ENCODE assay signal across 8 cellular contexts in the genomic region with DNA sequence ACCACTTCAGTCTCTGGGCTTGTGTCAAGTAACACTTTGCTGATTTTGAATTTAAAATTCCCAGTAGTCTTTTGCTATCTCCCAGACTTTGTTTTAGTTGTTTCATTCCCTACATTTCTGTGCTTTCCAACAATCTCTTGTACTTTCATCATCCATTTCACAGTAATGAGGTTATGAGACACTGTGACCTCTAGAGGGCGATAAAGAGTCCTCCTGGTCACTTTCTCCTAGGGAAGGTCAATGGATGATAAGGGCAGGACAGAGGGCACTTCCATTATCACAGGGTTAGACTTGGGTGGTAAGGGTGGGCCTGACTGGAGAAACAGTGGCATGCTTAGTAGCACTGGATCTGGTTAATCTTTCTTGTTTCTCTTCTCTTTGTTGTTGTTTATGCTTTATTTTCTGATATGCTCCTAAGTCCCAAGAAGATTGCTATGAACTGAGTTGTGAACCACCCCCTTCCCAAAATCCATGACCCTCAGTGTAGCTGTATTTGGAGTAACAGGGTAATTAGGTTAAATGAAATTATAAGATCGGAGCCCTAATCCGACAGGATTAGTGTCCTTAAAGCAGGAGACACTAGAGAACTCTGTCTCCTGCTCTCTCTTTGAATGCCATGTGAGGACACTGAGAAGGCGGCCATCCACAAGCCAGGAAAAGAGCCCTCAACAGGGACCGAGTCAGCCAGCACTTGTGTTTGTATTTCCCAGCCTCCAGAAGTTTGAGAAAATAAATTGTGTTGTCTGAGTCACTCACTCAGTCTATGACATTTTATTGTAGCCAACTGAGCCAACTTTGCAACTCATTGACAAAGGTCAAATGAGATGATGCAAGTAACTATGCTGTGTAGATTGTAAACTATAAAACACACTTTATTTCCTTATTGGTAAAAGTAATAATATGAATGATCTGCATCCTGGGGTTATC.
DNase-seq lines count a peak whose midpoint lies in the region; ATAC-seq and TF ChIP-seq lines count a peak whose summit lies in the region.

No MANE protein-coding gene starts in this region.

- WGBS in body of pancreas, 2 donors, result 54 to 55% methylated on average over 5 of the region's 5 CpGs

- no peaks in the 10 kb centered on the region for H4K20me1 ChIP-seq in GM23338 (replicated peaks; ENCODE audit: insufficient read depth)

- H3K36me3 ChIP-seq in GM23338 (ENCODE audit: insufficient read depth) (no peaks in the 10 kb centered on the region), body of pancreas (replicated peaks in 1 of 2; ENCODE audit: insufficient read depth in 1 of 2, low read depth in 2 of 2) (no peaks in the 10 kb centered on the region), lower lobe of right lung (no peaks in the 10 kb centered on the region), uterus (no peaks in the 10 kb centered on the region)

- no peaks in the 10 kb centered on the region for H3F3A ChIP-seq in GM23338 (replicated peaks; ENCODE audit: low read depth)

- H3K27ac ChIP-seq in GM23338 (ENCODE audit: low read depth) (no peak overlapping the region), body of pancreas (no peak overlapping the region), lower lobe of right lung (no peak overlapping the region), uterus (no peak overlapping the region)

- no peak overlapping the region for H3K4me2 ChIP-seq in GM23338

- no peaks in the 10 kb centered on the region for H3K79me2 ChIP-seq in GM23338 (replicated peaks; ENCODE audit: insufficient read depth)

- H3K27ac Mint-ChIP-seq in GM23338, result peak overlapping the region; percentile 60

- TF ChIP-seq POLR2A in body of pancreas (IDR thresholded peaks at IDR 0.05) (no peak), uterus (IDR thresholded peaks at IDR 0.05) (no peak)

- intact Hi-C loops in body of pancreas (cut with DNase I) (no loop called here), lower lobe of right lung (cut with DNase I) (no loop called here), uterus (cut with DNase I; ENCODE audit: low total_unique reads) (no loop called here)

- H3K9me2 ChIP-seq in GM23338 (ENCODE audit: insufficient read depth), result no peaks in the 10 kb centered on the region

- H2AFZ ChIP-seq in GM23338, result peak overlapping the region; percentile 38

- peaks cover 3% of the 10 kb centered on the region; the same call in 2 of the 3 replicates for H3K4me1 Mint-ChIP-seq in GM23338

- no peaks in the 10 kb centered on the region for H3K9me3 ChIP-seq in body of pancreas
- no peaks in the 10 kb centered on the region for H3K9me3 ChIP-seq in lower lobe of right lung
- H3K9me3 ChIP-seq in uterus, result no peaks in the 10 kb centered on the region

- no peaks in the 10 kb centered on the region for H3K36me3 Mint-ChIP-seq in GM23338 (ENCODE audit: low read depth)

- H3K4me1 ChIP-seq in GM23338 (ENCODE audit: insufficient read depth) (no peaks in the 10 kb centered on the region), body of pancreas (no peaks in the 10 kb centered on the region), lower lobe of right lung (no peaks in the 10 kb centered on the region), uterus (no peaks in the 10 kb centered on the region)

- H3K4me3 ChIP-seq in GM23338, result no peak overlapping the region
- no peak overlapping the region for H3K4me3 ChIP-seq in body of pancreas
- H3K4me3 ChIP-seq in lower lobe of right lung, result no peak overlapping the region
- H3K4me3 ChIP-seq in uterus, result no peak overlapping the region

- H3K9me3 Mint-ChIP-seq in GM23338, result no peaks in the 10 kb centered on the region

- peak; percentile 81 to 91 for TF ChIP-seq CTCF in GM23338 (conservative IDR thresholded peaks at IDR 0.05; ENCODE audit: low read depth in 2 of 2)
- peak; percentile 50 to 62 (median 56) for TF ChIP-seq CTCF in body of pancreas (IDR thresholded peaks at IDR 0.05)
- TF ChIP-seq CTCF in lower lobe of right lung (IDR thresholded peaks at IDR 0.05), result peak; percentile 56
- TF ChIP-seq CTCF in uterus (IDR thresholded peaks at IDR 0.05), result no peak

- no peak overlapping the region for H3K4me3 Mint-ChIP-seq in GM23338

- H3K27me3 Mint-ChIP-seq in GM23338 (ENCODE audit: insufficient read depth, low read depth, poor library complexity), result no peaks in the 10 kb centered on the region

- ATAC-seq in GM23338, result peak; percentile 76
- peak; percentile 52 for ATAC-seq in body of pancreas
- peak; percentile 53 to 63 for ATAC-seq in lower lobe of right lung

- H3K27me3 ChIP-seq in GM23338 (ENCODE audit: insufficient read depth) (no peaks in the 10 kb centered on the region), body of pancreas (no peaks in the 10 kb centered on the region), lower lobe of right lung (ENCODE audit: low read depth) (no peaks in the 10 kb centered on the region), uterus (no peaks in the 10 kb centered on the region)

- DNase-seq in NCI-H2171 treated with DMSO at 0.1 percent for 48 hours (lab: John Stamatoyannopoulos, UW) (peak; percentile 48), NCI-H2171 (lab: John Stamatoyannopoulos, UW) (no peak), GM23338 (ENCODE audit: low spot score) (peak; percentile 81), NCI-H1092 treated with DMSO at 0.1 percent for 48 hours (lab: John Stamatoyannopoulos, UW) (peak; percentile 4), body of pancreas (peak in 3 of 4 donors; percentile 7 to 16 (median 12)), lower lobe of right lung (no peak), uterus (no peak), ecto neural progenitor cell (ENCODE audit: low spot score) (no peak)

TF ChIP-seq in GM23338, 12 proteins besides CTCF, POLR2A, EP300 and RAD21:
- TF ChIP-seq, protein P1, sequence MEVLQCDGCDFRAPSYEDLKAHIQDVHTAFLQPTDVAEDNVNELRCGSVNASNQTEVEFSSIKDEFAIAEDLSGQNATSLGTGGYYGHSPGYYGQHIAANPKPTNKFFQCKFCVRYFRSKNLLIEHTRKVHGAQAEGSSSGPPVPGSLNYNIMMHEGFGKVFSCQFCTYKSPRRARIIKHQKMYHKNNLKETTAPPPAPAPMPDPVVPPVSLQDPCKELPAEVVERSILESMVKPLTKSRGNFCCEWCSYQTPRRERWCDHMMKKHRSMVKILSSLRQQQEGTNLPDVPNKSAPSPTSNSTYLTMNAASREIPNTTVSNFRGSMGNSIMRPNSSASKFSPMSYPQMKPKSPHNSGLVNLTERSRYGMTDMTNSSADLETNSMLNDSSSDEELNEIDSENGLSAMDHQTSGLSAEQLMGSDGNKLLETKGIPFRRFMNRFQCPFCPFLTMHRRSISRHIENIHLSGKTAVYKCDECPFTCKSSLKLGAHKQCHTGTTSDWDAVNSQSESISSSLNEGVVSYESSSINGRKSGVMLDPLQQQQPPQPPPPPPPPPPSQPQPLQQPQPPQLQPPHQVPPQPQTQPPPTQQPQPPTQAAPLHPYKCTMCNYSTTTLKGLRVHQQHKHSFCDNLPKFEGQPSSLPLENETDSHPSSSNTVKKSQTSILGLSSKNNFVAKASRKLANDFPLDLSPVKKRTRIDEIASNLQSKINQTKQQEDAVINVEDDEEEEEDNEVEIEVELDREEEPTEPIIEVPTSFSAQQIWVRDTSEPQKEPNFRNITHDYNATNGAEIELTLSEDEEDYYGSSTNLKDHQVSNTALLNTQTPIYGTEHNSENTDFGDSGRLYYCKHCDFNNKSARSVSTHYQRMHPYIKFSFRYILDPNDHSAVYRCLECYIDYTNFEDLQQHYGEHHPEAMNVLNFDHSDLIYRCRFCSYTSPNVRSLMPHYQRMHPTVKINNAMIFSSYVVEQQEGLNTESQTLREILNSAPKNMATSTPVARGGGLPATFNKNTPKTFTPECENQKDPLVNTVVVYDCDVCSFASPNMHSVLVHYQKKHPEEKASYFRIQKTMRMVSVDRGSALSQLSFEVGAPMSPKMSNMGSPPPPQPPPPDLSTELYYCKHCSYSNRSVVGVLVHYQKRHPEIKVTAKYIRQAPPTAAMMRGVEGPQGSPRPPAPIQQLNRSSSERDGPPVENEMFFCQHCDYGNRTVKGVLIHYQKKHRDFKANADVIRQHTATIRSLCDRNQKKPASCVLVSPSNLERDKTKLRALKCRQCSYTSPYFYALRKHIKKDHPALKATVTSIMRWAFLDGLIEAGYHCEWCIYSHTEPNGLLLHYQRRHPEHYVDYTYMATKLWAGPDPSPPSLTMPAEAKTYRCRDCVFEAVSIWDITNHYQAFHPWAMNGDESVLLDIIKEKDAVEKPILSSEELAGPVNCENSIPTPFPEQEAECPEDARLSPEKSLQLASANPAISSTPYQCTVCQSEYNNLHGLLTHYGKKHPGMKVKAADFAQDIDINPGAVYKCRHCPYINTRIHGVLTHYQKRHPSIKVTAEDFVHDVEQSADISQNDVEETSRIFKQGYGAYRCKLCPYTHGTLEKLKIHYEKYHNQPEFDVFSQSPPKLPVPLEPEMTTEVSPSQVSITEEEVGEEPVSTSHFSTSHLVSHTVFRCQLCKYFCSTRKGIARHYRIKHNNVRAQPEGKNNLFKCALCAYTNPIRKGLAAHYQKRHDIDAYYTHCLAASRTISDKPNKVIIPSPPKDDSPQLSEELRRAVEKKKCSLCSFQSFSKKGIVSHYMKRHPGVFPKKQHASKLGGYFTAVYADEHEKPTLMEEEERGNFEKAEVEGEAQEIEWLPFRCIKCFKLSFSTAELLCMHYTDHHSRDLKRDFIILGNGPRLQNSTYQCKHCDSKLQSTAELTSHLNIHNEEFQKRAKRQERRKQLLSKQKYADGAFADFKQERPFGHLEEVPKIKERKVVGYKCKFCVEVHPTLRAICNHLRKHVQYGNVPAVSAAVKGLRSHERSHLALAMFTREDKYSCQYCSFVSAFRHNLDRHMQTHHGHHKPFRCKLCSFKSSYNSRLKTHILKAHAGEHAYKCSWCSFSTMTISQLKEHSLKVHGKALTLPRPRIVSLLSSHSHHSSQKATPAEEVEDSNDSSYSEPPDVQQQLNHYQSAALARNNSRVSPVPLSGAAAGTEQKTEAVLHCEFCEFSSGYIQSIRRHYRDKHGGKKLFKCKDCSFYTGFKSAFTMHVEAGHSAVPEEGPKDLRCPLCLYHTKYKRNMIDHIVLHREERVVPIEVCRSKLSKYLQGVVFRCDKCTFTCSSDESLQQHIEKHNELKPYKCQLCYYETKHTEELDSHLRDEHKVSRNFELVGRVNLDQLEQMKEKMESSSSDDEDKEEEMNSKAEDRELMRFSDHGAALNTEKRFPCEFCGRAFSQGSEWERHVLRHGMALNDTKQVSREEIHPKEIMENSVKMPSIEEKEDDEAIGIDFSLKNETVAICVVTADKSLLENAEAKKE (CRISPR knock-in tag; IDR thresholded peaks at IDR 0.05), result no peak
- TF ChIP-seq STAT1 (IDR thresholded peaks at IDR 0.05; ENCODE audit: unreplicated experiment) (no peak), EZH2 (IDR thresholded peaks at IDR 0.05; ENCODE audit: low read depth, unreplicated experiment) (no peak), POLR2AphosphoS5 (IDR thresholded peaks at IDR 0.05; ENCODE audit: low read depth) (no peak), CREB1 (CRISPR knock-in tag; IDR thresholded peaks at IDR 0.05; ENCODE audit: low read depth) (no peak), EZH2phosphoT487 (IDR thresholded peaks at IDR 0.05; ENCODE audit: unreplicated experiment) (no peak), JUNB (IDR thresholded peaks at IDR 0.05; ENCODE audit: unreplicated experiment) (no peak)

Comparison
In these comparisons a context has a peak if more than half of its experiments do, and no peak if none do; other contexts are left out.
1. DNase-seq: peak in NCI-H2171 treated with DMSO at 0.1 percent for 48 hours (single experiment), GM23338 (single experiment), NCI-H1092 treated with DMSO at 0.1 percent for 48 hours (single experiment) and body of pancreas (3 of 4); none in NCI-H2171 (single experiment), lower lobe of right lung (single experiment), uterus (0 of 2) and ecto neural progenitor cell (single experiment).
2. CTCF ChIP-seq: peak in GM23338 (2 of 2), body of pancreas (7 of 7) and lower lobe of right lung (single experiment); none in uterus (0 of 4).
3. Peak in every context shown above with its lines, with median percentiles within 50 percentile points of each other: ATAC-seq.